ENCODE assay signal across 19 cellular contexts in genomic region chr6:110581682-110582081, GRCh38.
DNase-seq lines count a peak whose midpoint lies in the region; ATAC-seq and TF ChIP-seq lines count a peak whose summit lies in the region.
"Had no signal": no experiment of that assay in that cellular context is flagged by ENCODE, and none has a peak within 500 bp of the region (broad histone marks: within the 10 kb centered on the region; RNA-seq: fewer than 3 reads in every experiment).

No MANE protein-coding gene starts in this region.

- POLR2A ChIA-PET in WTC11 (lab: Charles Lee) = no interaction called here

- ATAC-seq in WTC11 = no peak
- no peak for ATAC-seq in GM19455 (IDR thresholded peaks at IDR 0.05; ENCODE audit: unreplicated experiment)
- no peak for ATAC-seq in GM19397 (IDR thresholded peaks at IDR 0.05; ENCODE audit: unreplicated experiment)

- H3K4me1 Mint-ChIP-seq in HFFc6 (ENCODE audit: low read depth) (peaks cover 11% of the 10 kb centered on the region), WTC11 (peaks cover 3% of the 10 kb centered on the region; the same call in 1 of the 2 replicates), nephron progenitor cell (peaks cover 7% of the 10 kb centered on the region)
- H3K4me1 Mint-ChIP-seq: CD14-positive monocyte had no signal

- no peak for TF ChIP-seq CTCF in HFFc6 (IDR thresholded peaks at IDR 0.05)
- TF ChIP-seq CTCF in WTC11 (IDR thresholded peaks at IDR 0.05) = no peak
- no peak for TF ChIP-seq CTCF in nephron progenitor cell (IDR thresholded peaks at IDR 0.05)

- no peak overlapping the region for H3K4me3 Mint-ChIP-seq in HFFc6
- H3K4me3 Mint-ChIP-seq in WTC11 = no peak overlapping the region
- H3K4me3 Mint-ChIP-seq in nephron progenitor cell = no peak overlapping the region
- H3K4me3 Mint-ChIP-seq: CD14-positive monocyte; T-helper 2 cell treated with Interferon-gamma antibody and Interleukin-4, amounts not matched to agents 5 μg/mL and 100 μg/mL, for 36 hours had no signal

- H3K27me3 Mint-ChIP-seq in HFFc6 (ENCODE audit: insufficient read depth) = no peaks in the 10 kb centered on the region; the same call in 1 of the 2 replicates
- H3K27me3 Mint-ChIP-seq in WTC11 (ENCODE audit: low read depth) = no peaks in the 10 kb centered on the region; the same call in 1 of the 2 replicates
- no peaks in the 10 kb centered on the region for H3K27me3 Mint-ChIP-seq in nephron progenitor cell (ENCODE audit: low read depth, poor library complexity)

- H3K36me3 Mint-ChIP-seq in HFFc6 (ENCODE audit: low read depth) (peaks cover 7% of the 10 kb centered on the region; the same call in 1 of the 2 replicates), WTC11 (no peaks in the 10 kb centered on the region), nephron progenitor cell (ENCODE audit: low read depth) (peaks cover 7% of the 10 kb centered on the region)
- H3K36me3 Mint-ChIP-seq: CD14-positive monocyte had no signal

- DNase-seq in EH (ENCODE audit: low read depth) = peak; percentile 38
- no peak for DNase-seq in HFFc6
- DNase-seq in WTC11 (ENCODE audit: low spot score) = no peak
- DNase-seq in nephron progenitor cell = no peak
- DNase-seq in COR-L47 (lab: John Stamatoyannopoulos, UW) = no peak
- DNase-seq: Caco-2, DMS79, GDM1, NCI-H1092, NCI-H1694 treated with DMSO at 0.1 percent for 48 hours, NCI-H446 treated with DMSO at 0.1 percent for 48 hours, NCI-H748 treated with DMSO at 0.1 percent for 48 hours, Peyer's patch, SIG-M5, SW 1271 had no signal

- peak overlapping the region; percentile 38; the same call in 1 of the 2 replicates for H3K27ac Mint-ChIP-seq in HFFc6
- no peak overlapping the region for H3K27ac Mint-ChIP-seq in WTC11
- peak overlapping the region; percentile 32 for H3K27ac Mint-ChIP-seq in nephron progenitor cell
- H3K27ac Mint-ChIP-seq: CD14-positive monocyte; T-helper 2 cell treated with Interferon-gamma antibody and Interleukin-4, amounts not matched to agents 5 μg/mL and 100 μg/mL, for 36 hours had no signal

- H3K9me3 Mint-ChIP-seq in HFFc6 = no peaks in the 10 kb centered on the region
- H3K9me3 Mint-ChIP-seq in WTC11 = peaks cover 16% of the 10 kb centered on the region
- H3K9me3 Mint-ChIP-seq in nephron progenitor cell = peaks cover 22% of the 10 kb centered on the region

- CTCF ChIA-PET in WTC11 (lab: Charles Lee) = no interaction called here

TF ChIP-seq in WTC11, 78 proteins besides CTCF, POLR2A, EP300 and RAD21:
- no peak for TF ChIP-seq ZNF263 (CRISPR knock-in tag; IDR thresholded peaks at IDR 0.05; ENCODE audit: low read depth)
- TF ChIP-seq, protein P1, sequence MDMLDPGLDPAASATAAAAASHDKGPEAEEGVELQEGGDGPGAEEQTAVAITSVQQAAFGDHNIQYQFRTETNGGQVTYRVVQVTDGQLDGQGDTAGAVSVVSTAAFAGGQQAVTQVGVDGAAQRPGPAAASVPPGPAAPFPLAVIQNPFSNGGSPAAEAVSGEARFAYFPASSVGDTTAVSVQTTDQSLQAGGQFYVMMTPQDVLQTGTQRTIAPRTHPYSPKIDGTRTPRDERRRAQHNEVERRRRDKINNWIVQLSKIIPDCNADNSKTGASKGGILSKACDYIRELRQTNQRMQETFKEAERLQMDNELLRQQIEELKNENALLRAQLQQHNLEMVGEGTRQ (CRISPR knock-in tag; IDR thresholded peaks at IDR 0.05) = peak; percentile 68
TF ChIP-seq in WTC11: peak in this region for 1.
